ENCODE assay signal across 10 cellular contexts in the genomic region with DNA sequence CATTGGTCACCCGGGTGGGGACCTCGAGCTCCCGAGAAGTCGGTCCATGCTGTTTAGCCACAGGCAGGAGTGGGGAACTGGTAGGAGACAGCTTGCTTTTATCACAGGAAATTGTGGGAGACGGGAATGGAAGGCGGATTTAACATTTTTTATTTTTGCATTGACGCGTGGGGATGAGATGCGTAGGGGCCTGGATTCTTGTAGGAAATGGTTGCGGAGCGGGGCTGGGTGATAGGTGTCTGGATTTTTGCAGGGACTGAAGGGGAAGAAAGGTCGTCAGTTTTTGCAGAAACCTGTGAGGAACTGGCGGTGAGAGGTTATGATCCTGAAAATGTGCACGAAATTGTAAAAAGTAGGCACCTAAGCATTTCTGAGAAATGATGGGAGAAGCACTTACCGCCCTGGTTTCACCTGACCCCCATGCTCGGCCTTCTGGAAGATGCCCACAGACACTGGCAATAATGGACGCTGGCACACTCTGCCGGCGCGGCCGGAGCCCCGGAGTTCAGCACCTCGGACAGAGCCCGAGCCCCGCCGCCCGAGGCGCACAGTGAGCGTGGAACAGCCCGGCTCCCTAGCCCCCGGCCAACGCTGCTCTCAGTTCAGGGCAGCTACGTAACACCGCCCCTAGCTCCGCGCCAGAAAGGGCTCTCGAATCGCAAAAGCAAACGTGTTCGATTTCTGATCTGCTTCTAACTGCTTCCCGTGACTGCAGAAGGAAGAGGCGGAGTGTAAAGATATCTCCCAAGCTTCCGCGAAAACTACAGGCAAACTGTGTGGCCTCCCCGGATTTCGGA. TPM values are rescaled to one million over a fixed set of nuclear protein-coding genes. Genes with fewer than 3 reads are reported as not detected.
DNase-seq lines count a peak whose midpoint lies in the region; ATAC-seq and TF ChIP-seq lines count a peak whose summit lies in the region.
"Had no signal": no experiment of that assay in that cellular context is flagged by ENCODE, and none has a peak within 500 bp of the region (broad histone marks: within the 10 kb centered on the region; RNA-seq: fewer than 3 reads in every experiment).

No MANE protein-coding gene starts in this region.

- no peak overlapping the region for H2AFZ ChIP-seq in osteoblast (ENCODE audit: low read length)
- H2AFZ ChIP-seq: parathyroid adenoma had no signal

- intact Hi-C loops in Right ventricle myocardium inferior (cut with DNase I), result no loop called here
- intact Hi-C loops in uterus (cut with DNase I; ENCODE audit: low total_unique reads), result no loop called here

- H3K79me2 ChIP-seq in osteoblast (ENCODE audit: insufficient read depth, low read length), result no peaks in the 10 kb centered on the region
- H3K79me2 ChIP-seq: parathyroid adenoma had no signal

- no peak for TF ChIP-seq POLR2A in uterus (IDR thresholded peaks at IDR 0.05)

- H3K4me1 ChIP-seq in right atrium auricular region (no peaks in the 10 kb centered on the region), osteoblast (ENCODE audit: insufficient read depth, low read length) (no peaks in the 10 kb centered on the region), uterus (no peaks in the 10 kb centered on the region)
- H3K4me1 ChIP-seq: Caco-2, parathyroid adenoma had no signal

- H4K20me1 ChIP-seq in osteoblast (ENCODE audit: insufficient read depth, low read length), result no peaks in the 10 kb centered on the region

- H3K9me3 ChIP-seq in right atrium auricular region (no peaks in the 10 kb centered on the region), osteoblast (ENCODE audit: low read depth, low read length) (no peaks in the 10 kb centered on the region), uterus (no peaks in the 10 kb centered on the region)
- H3K9me3 ChIP-seq: Caco-2 had no signal

- H3K27ac ChIP-seq in right atrium auricular region (no peak overlapping the region), osteoblast (ENCODE audit: low read depth, low read length) (no peak overlapping the region), uterus (no peak overlapping the region)
- H3K27ac ChIP-seq: parathyroid adenoma had no signal

- no peak overlapping the region for H3K4me3 ChIP-seq in right atrium auricular region
- H3K4me3 ChIP-seq in fibroblast of villous mesenchyme (ENCODE audit: low read depth, low read length), result no peak overlapping the region
- H3K4me3 ChIP-seq in osteoblast (ENCODE audit: insufficient read depth, low read length), result no peak overlapping the region
- H3K4me3 ChIP-seq in uterus, result no peak overlapping the region

- H3K27me3 ChIP-seq in right atrium auricular region (peaks cover 3 to 11% of the 10 kb centered on the region in 2 donors), osteoblast (ENCODE audit: insufficient read depth, low read length) (peaks cover 27% of the 10 kb centered on the region), uterus (peaks cover 0 to 33% of the 10 kb centered on the region in 2 donors)

- H3K36me3 ChIP-seq in right atrium auricular region (no peaks in the 10 kb centered on the region), osteoblast (ENCODE audit: insufficient read depth, low read length) (no peaks in the 10 kb centered on the region), uterus (no peaks in the 10 kb centered on the region)

- peak overlapping the region; percentile 43 for H3K4me2 ChIP-seq in osteoblast (ENCODE audit: insufficient read depth, low read length)

- DNase-seq in Right ventricle myocardium inferior (ENCODE audit: missing footprints) (no peak), right atrium auricular region (ENCODE audit: low spot score) (no peak), fibroblast of villous mesenchyme (ENCODE audit: low read depth) (peak; percentile 30), osteoblast (ENCODE audit: insufficient read length, low spot score, missing footprints) (peak; percentile 91), uterus (no peak), NCI-H2029 treated with DMSO at 0.1 percent for 48 hours (lab: John Stamatoyannopoulos, UW) (no peak), A172 (ENCODE audit: low spot score) (no peak)
- peak; percentile 31 to 40 for DNase-seq in activated CD4-positive, alpha-beta T cell treated with anti-CD3 and anti-CD28 coated beads, Interleukin-2, amount 50 U/mL, for 48 hours

- TF ChIP-seq CTCF in right atrium auricular region (IDR thresholded peaks at IDR 0.05) (peak in 1 of 2 donors; percentile 10), fibroblast of villous mesenchyme (IDR thresholded peaks at IDR 0.05; ENCODE audit: insufficient read depth, low read depth, low read length) (no peak), osteoblast (IDR thresholded peaks at IDR 0.05; ENCODE audit: extremely low read depth, low read depth, low read length) (no peak), uterus (IDR thresholded peaks at IDR 0.05) (no peak)

- peak; percentile 57 for ATAC-seq in Right ventricle myocardium inferior

RNA-seq across cellular contexts. Expression of a gene that starts 0.9 kb away (rescaled TPM):
- total RNA-seq in Right ventricle myocardium inferior (0.11 TPM), right atrium auricular region (under 1 TPM in 1 of 2 donors, not detected in 1; 0.20 TPM), fibroblast of villous mesenchyme (under 0.01 TPM in 1 of 2 replicates, not detected in the other), osteoblast (not detected in 2 replicates), uterus (not detected)
- total RNA-seq in A172 (2014; rRNA removed; shearing (Covaris generic)), result not detected in 2 replicates
- total RNA-seq: Caco-2 had no signal

RNA-seq across cellular contexts. Expression of a gene that starts 27.5 kb away (rescaled TPM):
- total RNA-seq in Right ventricle myocardium inferior (19.3 TPM), right atrium auricular region (10 to 100 TPM; 42.7 to 64.0 TPM), fibroblast of villous mesenchyme (98.2 and 104 TPM in 2 replicates), osteoblast (154 and 161 TPM in 2 replicates), uterus (10 to 100 TPM; 15.3 to 57.8 (median 25.0) TPM)
- total RNA-seq in A172 (2014; rRNA removed; shearing (Covaris generic)), result 108 and 115 TPM in 2 replicates

Comparison
In these comparisons a context has a peak if more than half of its experiments do, and no peak if none do; other contexts are left out.
1. DNase-seq: peak in activated CD4-positive, alpha-beta T cell treated with anti-CD3 and anti-CD28 coated beads, Interleukin-2, amount 50 U/mL, for 48 hours (2 of 2), fibroblast of villous mesenchyme (single experiment) and osteoblast (single experiment); none in Right ventricle myocardium inferior (single experiment), right atrium auricular region (single experiment), uterus (0 of 2), NCI-H2029 treated with DMSO at 0.1 percent for 48 hours (single experiment) and A172 (single experiment).